Comparison of ENCODE assay signal across 1 cellular context in genomic region chr3:53674582-53674981, GRCh38.
TF ChIP-seq lines count a peak whose summit lies in the region.

No MANE protein-coding gene starts in this region.

TF ChIP-seq in GM23338, 12 proteins besides CTCF, POLR2A, EP300 and RAD21 (continued from another document):
- TF ChIP-seq, protein P1, sequence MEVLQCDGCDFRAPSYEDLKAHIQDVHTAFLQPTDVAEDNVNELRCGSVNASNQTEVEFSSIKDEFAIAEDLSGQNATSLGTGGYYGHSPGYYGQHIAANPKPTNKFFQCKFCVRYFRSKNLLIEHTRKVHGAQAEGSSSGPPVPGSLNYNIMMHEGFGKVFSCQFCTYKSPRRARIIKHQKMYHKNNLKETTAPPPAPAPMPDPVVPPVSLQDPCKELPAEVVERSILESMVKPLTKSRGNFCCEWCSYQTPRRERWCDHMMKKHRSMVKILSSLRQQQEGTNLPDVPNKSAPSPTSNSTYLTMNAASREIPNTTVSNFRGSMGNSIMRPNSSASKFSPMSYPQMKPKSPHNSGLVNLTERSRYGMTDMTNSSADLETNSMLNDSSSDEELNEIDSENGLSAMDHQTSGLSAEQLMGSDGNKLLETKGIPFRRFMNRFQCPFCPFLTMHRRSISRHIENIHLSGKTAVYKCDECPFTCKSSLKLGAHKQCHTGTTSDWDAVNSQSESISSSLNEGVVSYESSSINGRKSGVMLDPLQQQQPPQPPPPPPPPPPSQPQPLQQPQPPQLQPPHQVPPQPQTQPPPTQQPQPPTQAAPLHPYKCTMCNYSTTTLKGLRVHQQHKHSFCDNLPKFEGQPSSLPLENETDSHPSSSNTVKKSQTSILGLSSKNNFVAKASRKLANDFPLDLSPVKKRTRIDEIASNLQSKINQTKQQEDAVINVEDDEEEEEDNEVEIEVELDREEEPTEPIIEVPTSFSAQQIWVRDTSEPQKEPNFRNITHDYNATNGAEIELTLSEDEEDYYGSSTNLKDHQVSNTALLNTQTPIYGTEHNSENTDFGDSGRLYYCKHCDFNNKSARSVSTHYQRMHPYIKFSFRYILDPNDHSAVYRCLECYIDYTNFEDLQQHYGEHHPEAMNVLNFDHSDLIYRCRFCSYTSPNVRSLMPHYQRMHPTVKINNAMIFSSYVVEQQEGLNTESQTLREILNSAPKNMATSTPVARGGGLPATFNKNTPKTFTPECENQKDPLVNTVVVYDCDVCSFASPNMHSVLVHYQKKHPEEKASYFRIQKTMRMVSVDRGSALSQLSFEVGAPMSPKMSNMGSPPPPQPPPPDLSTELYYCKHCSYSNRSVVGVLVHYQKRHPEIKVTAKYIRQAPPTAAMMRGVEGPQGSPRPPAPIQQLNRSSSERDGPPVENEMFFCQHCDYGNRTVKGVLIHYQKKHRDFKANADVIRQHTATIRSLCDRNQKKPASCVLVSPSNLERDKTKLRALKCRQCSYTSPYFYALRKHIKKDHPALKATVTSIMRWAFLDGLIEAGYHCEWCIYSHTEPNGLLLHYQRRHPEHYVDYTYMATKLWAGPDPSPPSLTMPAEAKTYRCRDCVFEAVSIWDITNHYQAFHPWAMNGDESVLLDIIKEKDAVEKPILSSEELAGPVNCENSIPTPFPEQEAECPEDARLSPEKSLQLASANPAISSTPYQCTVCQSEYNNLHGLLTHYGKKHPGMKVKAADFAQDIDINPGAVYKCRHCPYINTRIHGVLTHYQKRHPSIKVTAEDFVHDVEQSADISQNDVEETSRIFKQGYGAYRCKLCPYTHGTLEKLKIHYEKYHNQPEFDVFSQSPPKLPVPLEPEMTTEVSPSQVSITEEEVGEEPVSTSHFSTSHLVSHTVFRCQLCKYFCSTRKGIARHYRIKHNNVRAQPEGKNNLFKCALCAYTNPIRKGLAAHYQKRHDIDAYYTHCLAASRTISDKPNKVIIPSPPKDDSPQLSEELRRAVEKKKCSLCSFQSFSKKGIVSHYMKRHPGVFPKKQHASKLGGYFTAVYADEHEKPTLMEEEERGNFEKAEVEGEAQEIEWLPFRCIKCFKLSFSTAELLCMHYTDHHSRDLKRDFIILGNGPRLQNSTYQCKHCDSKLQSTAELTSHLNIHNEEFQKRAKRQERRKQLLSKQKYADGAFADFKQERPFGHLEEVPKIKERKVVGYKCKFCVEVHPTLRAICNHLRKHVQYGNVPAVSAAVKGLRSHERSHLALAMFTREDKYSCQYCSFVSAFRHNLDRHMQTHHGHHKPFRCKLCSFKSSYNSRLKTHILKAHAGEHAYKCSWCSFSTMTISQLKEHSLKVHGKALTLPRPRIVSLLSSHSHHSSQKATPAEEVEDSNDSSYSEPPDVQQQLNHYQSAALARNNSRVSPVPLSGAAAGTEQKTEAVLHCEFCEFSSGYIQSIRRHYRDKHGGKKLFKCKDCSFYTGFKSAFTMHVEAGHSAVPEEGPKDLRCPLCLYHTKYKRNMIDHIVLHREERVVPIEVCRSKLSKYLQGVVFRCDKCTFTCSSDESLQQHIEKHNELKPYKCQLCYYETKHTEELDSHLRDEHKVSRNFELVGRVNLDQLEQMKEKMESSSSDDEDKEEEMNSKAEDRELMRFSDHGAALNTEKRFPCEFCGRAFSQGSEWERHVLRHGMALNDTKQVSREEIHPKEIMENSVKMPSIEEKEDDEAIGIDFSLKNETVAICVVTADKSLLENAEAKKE (CRISPR knock-in tag; IDR thresholded peaks at IDR 0.05) = no peak
- TF ChIP-seq ZNF114 (CRISPR knock-in tag; IDR thresholded peaks at IDR 0.05) (no peak), CREB1 (CRISPR knock-in tag; IDR thresholded peaks at IDR 0.05; ENCODE audit: low read depth) (no peak), REST (IDR thresholded peaks at IDR 0.05; ENCODE audit: unreplicated experiment) (no peak), NANOG (IDR thresholded peaks at IDR 0.05; ENCODE audit: borderline replicate concordance) (no peak), JUNB (IDR thresholded peaks at IDR 0.05; ENCODE audit: unreplicated experiment) (no peak), STAT1 (IDR thresholded peaks at IDR 0.05; ENCODE audit: unreplicated experiment) (no peak), EZH2phosphoT487 (IDR thresholded peaks at IDR 0.05; ENCODE audit: unreplicated experiment) (no peak)
TF ChIP-seq in GM23338: peak in this region for 0.
